ENCODE assay signal across 24 cellular contexts in the genomic region with DNA sequence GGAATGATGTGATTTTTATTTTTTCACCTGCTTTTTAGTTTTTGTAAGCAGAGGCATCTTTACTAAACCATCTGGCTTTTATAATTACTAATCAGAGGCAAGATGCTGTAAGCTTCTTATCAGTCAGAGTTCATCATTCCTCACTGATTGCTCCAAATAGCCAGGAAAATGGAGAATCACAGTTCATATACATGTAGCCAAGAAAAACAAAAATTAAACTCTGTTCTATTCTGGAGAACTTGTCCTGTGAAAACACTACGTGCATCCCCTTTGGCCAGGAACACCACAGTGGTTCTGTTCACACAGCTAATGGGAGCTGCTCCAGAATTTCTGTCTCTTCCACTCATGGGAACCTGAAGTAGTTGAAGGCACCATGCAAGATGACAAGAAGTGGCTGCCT.
"Had no signal": no experiment of that assay in that cellular context is flagged by ENCODE, and none has a peak within 500 bp of the region (broad histone marks: within the 10 kb centered on the region; RNA-seq: fewer than 3 reads in every experiment).

No MANE protein-coding gene starts in this region.

- H3K27me3 Mint-ChIP-seq: activated B cell treated with CpG ODN at 0.5 μM for 24 hours; activated T-cell treated with anti-CD3 and anti-CD28 coated beads, Interleukin-2, amount 50 U/mL, for 24 hours; stimulated activated naive CD8-positive, alpha-beta T cell treated with anti-CD3 and anti-CD28 coated beads, Interleukin-15, amount 100 ng/mL, for 72 hours had no signal

- H3K27ac ChIP-seq: ascending aorta, cardiac muscle cell, dorsolateral prefrontal cortex, heart right ventricle, ovary, psoas muscle, suprapubic skin, transverse colon, vagina had no signal

- H3K4me3 Mint-ChIP-seq: activated B cell treated with CpG ODN at 0.5 μM for 24 hours; activated CD8-positive, alpha-beta T cell treated with anti-CD3 and anti-CD28 coated beads, Interleukin-2, amount 10 ng/mL, durations not matched to agents 7 days and 5 days; activated naive CD4-positive, alpha-beta T cell treated with anti-CD3 and anti-CD28 coated beads for 36 hours; activated T-cell treated with anti-CD3 and anti-CD28 coated beads, Interleukin-2, amount 50 U/mL, for 24 hours; immature natural killer cell; neural crest cell; stimulated activated naive CD8-positive, alpha-beta T cell treated with anti-CD3 and anti-CD28 coated beads, Interleukin-15, amount 100 ng/mL, for 72 hours had no signal

- H3K4me1 ChIP-seq: ascending aorta, heart right ventricle, psoas muscle, suprapubic skin, transverse colon, vagina had no signal

- H3K27ac Mint-ChIP-seq: activated B cell treated with CpG ODN at 0.5 μM for 24 hours; activated CD8-positive, alpha-beta T cell treated with anti-CD3 and anti-CD28 coated beads, Interleukin-2, amount 10 ng/mL, durations not matched to agents 7 days and 5 days; activated naive CD4-positive, alpha-beta T cell treated with anti-CD3 and anti-CD28 coated beads for 36 hours; activated T-cell treated with anti-CD3 and anti-CD28 coated beads, Interleukin-2, amount 50 U/mL, for 24 hours; immature natural killer cell; stimulated activated naive CD8-positive, alpha-beta T cell treated with anti-CD3 and anti-CD28 coated beads, Interleukin-15, amount 100 ng/mL, for 72 hours had no signal

- H3K4me1 Mint-ChIP-seq: activated B cell treated with CpG ODN at 0.5 μM for 24 hours; immature natural killer cell; neural crest cell; stimulated activated naive CD8-positive, alpha-beta T cell treated with anti-CD3 and anti-CD28 coated beads, Interleukin-15, amount 100 ng/mL, for 72 hours had no signal

- H3K9me3 ChIP-seq: ascending aorta, ovary, psoas muscle, suprapubic skin, transverse colon, vagina had no signal

- H3K27me3 ChIP-seq: ascending aorta, cardiac muscle cell, dorsolateral prefrontal cortex, heart right ventricle, suprapubic skin, transverse colon, vagina had no signal

- H3K4me3 ChIP-seq: ascending aorta, cardiac muscle cell, dorsolateral prefrontal cortex, heart right ventricle, ovary, psoas muscle, suprapubic skin, transverse colon, vagina had no signal

- H3K36me3 ChIP-seq: ascending aorta, cardiac muscle cell, heart right ventricle, ovary, suprapubic skin, transverse colon, vagina had no signal

- H3K36me3 Mint-ChIP-seq: immature natural killer cell had no signal

- ATAC-seq: activated CD8-positive, alpha-beta T cell treated with anti-CD3 and anti-CD28 coated beads, Interleukin-2, amount 10 ng/mL, durations not matched to agents 7 days and 5 days; heart right ventricle; left ventricle myocardium superior; psoas muscle; right cardiac atrium; stimulated activated naive CD8-positive, alpha-beta T cell treated with anti-CD3 and anti-CD28 coated beads, Interleukin-15, amount 100 ng/mL, for 72 hours had no signal

- DNase-seq: activated B cell treated with CpG ODN at 0.5 μM for 24 hours; activated CD4-positive, alpha-beta T cell treated with anti-CD3 and anti-CD28 coated beads for 48 hours; activated CD8-positive, alpha-beta T cell treated with anti-CD3 and anti-CD28 coated beads, Interleukin-2, amount 10 ng/mL, durations not matched to agents 7 days and 5 days; activated naive CD4-positive, alpha-beta T cell treated with anti-CD3 and anti-CD28 coated beads for 36 hours; activated T-cell treated with anti-CD3 and anti-CD28 coated beads, Interleukin-2, amount 50 U/mL, for 24 hours; dorsolateral prefrontal cortex; heart right ventricle; immature natural killer cell; left ventricle myocardium superior; ovary; psoas muscle; right cardiac atrium; small intestine; stimulated activated CD4-positive, alpha-beta T cell treated with anti-CD3 and anti-CD28 coated beads, Interleukin-15, amount 100 ng/mL, for 24 hours; stimulated activated CD4-positive, alpha-beta T cell treated with anti-CD3 and anti-CD28 coated beads, Interleukin-2, amount 100 ng/mL, for 48 hours; stimulated activated naive CD8-positive, alpha-beta T cell treated with anti-CD3 and anti-CD28 coated beads, Interleukin-15, amount 100 ng/mL, for 72 hours; T-helper 1 cell; T-helper 9 cell; transverse colon had no signal

- H3K9me3 Mint-ChIP-seq: neural crest cell had no signal
